In genomic region chr15:84747423-84748273, GRCh38 we compare ENCODE assay signal across 8 cellular contexts. TPM values are rescaled to one million over a fixed set of nuclear protein-coding genes. Genes with fewer than 3 reads are reported as not detected.
DNase-seq lines count a peak whose midpoint lies in the region; ATAC-seq and TF ChIP-seq lines count a peak whose summit lies in the region.

No MANE protein-coding gene starts in this region.

- peak overlapping the region; percentile 98 for H3K27ac ChIP-seq in parathyroid adenoma

- peak overlapping the region; percentile 97 for H2AFZ ChIP-seq in parathyroid adenoma

- H3K9me3 Mint-ChIP-seq in activated naive CD8-positive, alpha-beta T cell (ENCODE audit: low read depth), result no peaks in the 10 kb centered on the region
- no peaks in the 10 kb centered on the region for H3K9me3 Mint-ChIP-seq in type B pancreatic cell

- H3K27ac Mint-ChIP-seq in activated naive CD8-positive, alpha-beta T cell, result peak overlapping the region; percentile 98
- peak overlapping the region; percentile 97 for H3K27ac Mint-ChIP-seq in type B pancreatic cell

- H3K9me3 ChIP-seq in parathyroid adenoma (ENCODE audit: control insufficient read depth, low read length), result no peaks in the 10 kb centered on the region

- DNase-seq in Daoy (ENCODE audit: low read depth) (peak; percentile 56), HuH-7 (ENCODE audit: low spot score) (peak; percentile 70), SKM-1 (lab: John Stamatoyannopoulos, UW; ENCODE audit: unreplicated experiment) (peak; percentile 36), cardiac septum (ENCODE audit: low spot score) (peak; percentile 90), type B pancreatic cell (ENCODE audit: extremely low spot score, unreplicated experiment) (peak; percentile 84)

- peaks cover 67% of the 10 kb centered on the region for H3K4me1 Mint-ChIP-seq in activated naive CD8-positive, alpha-beta T cell (ENCODE audit: low read depth)
- H3K4me1 Mint-ChIP-seq in type B pancreatic cell (ENCODE audit: unreplicated experiment), result peaks cover 34% of the 10 kb centered on the region

- H3K4me2 ChIP-seq in parathyroid adenoma (ENCODE audit: low read length), result peak overlapping the region; percentile 79

- H3K79me2 ChIP-seq in parathyroid adenoma, result peaks cover 27% of the 10 kb centered on the region

- TF ChIP-seq CTCF in parathyroid adenoma (IDR thresholded peaks at IDR 0.05), result no peak
- TF ChIP-seq CTCF in type B pancreatic cell (conservative IDR thresholded peaks at IDR 0.05), result peak; percentile 18

- peak; percentile 57 for ATAC-seq in GM21528 (IDR thresholded peaks at IDR 0.05; ENCODE audit: low FRiP score, unreplicated experiment)

- intact Hi-C loops in cardiac septum (cut with DNase I), result loop anchor here (1.0 to 5.0 kb wide), 4 partner anchors 31 to 180 kb away; partner anchors contain the start of genes ALPK3, NMB and SEC11A

- peaks cover 5% of the 10 kb centered on the region for H3K36me3 Mint-ChIP-seq in activated naive CD8-positive, alpha-beta T cell
- peaks cover 16% of the 10 kb centered on the region for H3K36me3 Mint-ChIP-seq in type B pancreatic cell

- no peaks in the 10 kb centered on the region for H3K27me3 Mint-ChIP-seq in activated naive CD8-positive, alpha-beta T cell
- no peaks in the 10 kb centered on the region for H3K27me3 Mint-ChIP-seq in type B pancreatic cell

- peak overlapping the region; percentile 85 for H3K4me3 ChIP-seq in parathyroid adenoma (ENCODE audit: low read depth, low read length)

- H3K27me3 ChIP-seq in parathyroid adenoma (ENCODE audit: control insufficient read depth, insufficient read depth, low read length), result no peaks in the 10 kb centered on the region

- H3K36me3 ChIP-seq in parathyroid adenoma (ENCODE audit: control insufficient read depth, insufficient read depth, low read length), result no peaks in the 10 kb centered on the region

- H3K4me3 Mint-ChIP-seq in activated naive CD8-positive, alpha-beta T cell, result peak overlapping the region; percentile 92
- H3K4me3 Mint-ChIP-seq in type B pancreatic cell, result peak overlapping the region; percentile 95

- H3K9ac ChIP-seq in parathyroid adenoma, result peak overlapping the region; percentile 84

- no peaks in the 10 kb centered on the region for H3K4me1 ChIP-seq in parathyroid adenoma

RNA-seq across cellular contexts. Expression of gene ZNF592, which starts 0.7 kb away (rescaled TPM):
- total RNA-seq in Daoy (2014; rRNA removed; shearing (Covaris generic)), result 1.4 and 2.1 TPM in 2 replicates
- total RNA-seq in cardiac septum, result 25.7 TPM
- total RNA-seq in type B pancreatic cell (ENCODE audit: low replicate concordance), result 26.4 and 26.8 TPM in 2 replicates

RNA-seq across cellular contexts. Expression of gene SEC11A, which starts 31.7 kb away (rescaled TPM):
- 109 and 150 TPM in 2 replicates for total RNA-seq in Daoy (2014; rRNA removed; shearing (Covaris generic))
- total RNA-seq in cardiac septum, result 63.8 TPM
- total RNA-seq in type B pancreatic cell (ENCODE audit: low replicate concordance), result 178 and 185 TPM in 2 replicates

Comparison
In these comparisons a context has a peak if more than half of its experiments do, and no peak if none do; other contexts are left out.
1. Peak in every context shown above with its lines: DNase-seq, ATAC-seq, H3K4me3 ChIP-seq and H3K27ac ChIP-seq.
2. DNase-seq: peak in every context shown above with its lines; median percentile 90 in cardiac septum; 84 in type B pancreatic cell; 70 in HuH-7; 56 in Daoy; 36 in SKM-1.